15 cellular contexts compared by ENCODE assay signal in genomic region chr6:99422912-99423311, GRCh38. TPM values are rescaled to one million over a fixed set of nuclear protein-coding genes. Genes with fewer than 3 reads are reported as not detected.
DNase-seq lines count a peak whose midpoint lies in the region; ATAC-seq lines count a peak whose summit lies in the region.
"Had no signal": no experiment of that assay in that cellular context is flagged by ENCODE, and none has a peak within 500 bp of the region (broad histone marks: within the 10 kb centered on the region; RNA-seq: fewer than 3 reads in every experiment).

No MANE protein-coding gene starts in this region.

- H3K27me3 Mint-ChIP-seq in stimulated activated naive CD8-positive, alpha-beta T cell treated with anti-CD3 and anti-CD28 coated beads, Interleukin-15, Interleukin-2, amounts not matched to agents 100 ng/mL and 50 ng/mL, for 24 hours = no peaks in the 10 kb centered on the region
- no peaks in the 10 kb centered on the region for H3K27me3 Mint-ChIP-seq in activated T-helper 2 cell treated with anti-CD3 and anti-CD28 coated beads, Interferon-gamma antibody, Interleukin-2, Interleukin-4, amounts not matched to agents 10 μg/mL and 5 μg/mL and 100 μg/mL, durations not matched to agents 14 hours and 24 hours and 36 hours (ENCODE audit: low read depth)
- H3K27me3 Mint-ChIP-seq in naive thymus-derived CD4-positive, alpha-beta T cell = peaks cover 0 to 2% (median 0%) of the 10 kb centered on the region in 5 donors

- intact Hi-C loops in activated T-helper 2 cell treated with anti-CD3 and anti-CD28 coated beads, Interferon-gamma antibody, Interleukin-2, Interleukin-4, amounts not matched to agents 10 μg/mL and 5 μg/mL and 100 μg/mL, durations not matched to agents 14 hours and 24 hours and 36 hours (cut with micrococcal nuclease) = loop anchor here (5.0 kb wide), 1 partner anchor 476 kb away; the partner anchor contains the start of gene FBXL4
- intact Hi-C loops in naive thymus-derived CD4-positive, alpha-beta T cell (cut with micrococcal nuclease) = loop anchor here in 1 of 2 donors (1.0 to 10.0 kb wide), 2 partner anchors 8 to 1462 kb away; partner anchors contain the start of gene ASCC3

- no peak for ATAC-seq in stimulated activated naive CD8-positive, alpha-beta T cell treated with anti-CD3 and anti-CD28 coated beads, Interleukin-15, Interleukin-2, amounts not matched to agents 100 U/mL and 50 U/mL, for 24 hours
- ATAC-seq in naive thymus-derived CD4-positive, alpha-beta T cell = no peak
- ATAC-seq in HG03159 (IDR thresholded peaks at IDR 0.05; ENCODE audit: unreplicated experiment) (no peak), HG03342 (IDR thresholded peaks at IDR 0.05; ENCODE audit: unreplicated experiment) (no peak)

- peaks cover 0 to 4% (median 0%) of the 10 kb centered on the region in 3 experiments for H3K36me3 ChIP-seq in naive thymus-derived CD4-positive, alpha-beta T cell (ENCODE audit: control insufficient read depth in 2 of 3, insufficient read depth in 3 of 3, low read length in 3 of 3)
- H3K36me3 ChIP-seq in MG63 = peaks cover 24% of the 10 kb centered on the region

- CTCF ChIA-PET in naive thymus-derived CD4-positive, alpha-beta T cell (lab: Charles Lee) = interaction anchor here (1.1 kb wide), 1 partner anchor 92 kb away, joined by 5 read pairs; no protein-coding TSS in a partner anchor

- H3K9me3 ChIP-seq in naive thymus-derived CD4-positive, alpha-beta T cell (ENCODE audit: control insufficient read depth in 2 of 3, low read length in 3 of 3) = no peaks in the 10 kb centered on the region
- no peaks in the 10 kb centered on the region for H3K9me3 ChIP-seq in MG63
- H3K9me3 ChIP-seq: neutrophil had no signal

- H3K36me3 Mint-ChIP-seq in stimulated activated naive CD8-positive, alpha-beta T cell treated with anti-CD3 and anti-CD28 coated beads, Interleukin-15, Interleukin-2, amounts not matched to agents 100 ng/mL and 50 ng/mL, for 24 hours (ENCODE audit: low read depth) = peaks cover 43% of the 10 kb centered on the region
- peaks cover 52% of the 10 kb centered on the region for H3K36me3 Mint-ChIP-seq in activated T-helper 2 cell treated with anti-CD3 and anti-CD28 coated beads, Interferon-gamma antibody, Interleukin-2, Interleukin-4, amounts not matched to agents 10 μg/mL and 5 μg/mL and 100 μg/mL, durations not matched to agents 14 hours and 24 hours and 36 hours (ENCODE audit: low read depth)
- peaks cover 4 to 12% (median 9%) of the 10 kb centered on the region in 5 donors for H3K36me3 Mint-ChIP-seq in naive thymus-derived CD4-positive, alpha-beta T cell

- no peak overlapping the region for H3K27ac ChIP-seq in naive thymus-derived CD4-positive, alpha-beta T cell (ENCODE audit: low read depth, low read length)
- H3K27ac ChIP-seq: C4-2B, coronary artery, neutrophil had no signal

- H3K4me3 Mint-ChIP-seq in stimulated activated naive CD8-positive, alpha-beta T cell treated with anti-CD3 and anti-CD28 coated beads, Interleukin-15, Interleukin-2, amounts not matched to agents 100 ng/mL and 50 ng/mL, for 24 hours = peak overlapping the region; percentile 91
- H3K4me3 Mint-ChIP-seq in activated T-helper 2 cell treated with anti-CD3 and anti-CD28 coated beads, Interferon-gamma antibody, Interleukin-2, Interleukin-4, amounts not matched to agents 10 μg/mL and 5 μg/mL and 100 μg/mL, durations not matched to agents 14 hours and 24 hours and 36 hours (ENCODE audit: low read depth) = peak overlapping the region; percentile 98
- H3K4me3 Mint-ChIP-seq in naive thymus-derived CD4-positive, alpha-beta T cell = peak overlapping the region; percentile 57 to 100 (median 96)

- H3K4me1 Mint-ChIP-seq in stimulated activated naive CD8-positive, alpha-beta T cell treated with anti-CD3 and anti-CD28 coated beads, Interleukin-15, Interleukin-2, amounts not matched to agents 100 ng/mL and 50 ng/mL, for 24 hours (ENCODE audit: low read depth) = peaks cover 82% of the 10 kb centered on the region
- peaks cover 51% of the 10 kb centered on the region for H3K4me1 Mint-ChIP-seq in activated T-helper 2 cell treated with anti-CD3 and anti-CD28 coated beads, Interferon-gamma antibody, Interleukin-2, Interleukin-4, amounts not matched to agents 10 μg/mL and 5 μg/mL and 100 μg/mL, durations not matched to agents 14 hours and 24 hours and 36 hours (ENCODE audit: low read depth)
- H3K4me1 Mint-ChIP-seq in naive thymus-derived CD4-positive, alpha-beta T cell = peaks cover 51 to 92% (median 72%) of the 10 kb centered on the region in 7 donors

- no peak overlapping the region for H3K4me3 ChIP-seq in naive thymus-derived CD4-positive, alpha-beta T cell (ENCODE audit: low read length)
- no peak overlapping the region for H3K4me3 ChIP-seq in MG63

- H3K4me1 ChIP-seq in naive thymus-derived CD4-positive, alpha-beta T cell (ENCODE audit: control insufficient read depth in 2 of 2, insufficient read depth in 2 of 2, low read length in 2 of 2) = peaks cover 43 to 51% of the 10 kb centered on the region in 2 donors

- no peak for DNase-seq in stimulated activated naive CD8-positive, alpha-beta T cell treated with anti-CD3 and anti-CD28 coated beads, Interleukin-15, Interleukin-2, amounts not matched to agents 100 U/mL and 50 U/mL, for 24 hours
- no peak for DNase-seq in activated T-helper 2 cell treated with anti-CD3 and anti-CD28 coated beads, Interferon-gamma antibody, Interleukin-2, Interleukin-4, amounts not matched to agents 10 μg/mL and 5 μg/mL and 100 μg/mL, durations not matched to agents 14 hours and 24 hours and 36 hours (ENCODE audit: low spot score)
- no peak for DNase-seq in naive thymus-derived CD4-positive, alpha-beta T cell
- DNase-seq in MG63 = no peak
- no peak for DNase-seq in activated CD4-positive, CD25-positive, alpha-beta regulatory T cell (lab: John Stamatoyannopoulos, UW)
- DNase-seq: activated CD4-positive, CD25-positive, alpha-beta regulatory T cell treated with anti-CD3 and anti-CD28 coated beads, Interleukin-2, amount 50 U/mL, for 72 hours; foreskin fibroblast; NCI-H1105 treated with DMSO at 0.1 percent for 48 hours; NCI-H510A had no signal

- H3K27me3 ChIP-seq in naive thymus-derived CD4-positive, alpha-beta T cell (ENCODE audit: control insufficient read depth in 2 of 2, insufficient read depth in 2 of 2, low read length in 2 of 2) = no peaks in the 10 kb centered on the region
- H3K27me3 ChIP-seq in MG63 = no peaks in the 10 kb centered on the region
- H3K27me3 ChIP-seq: neutrophil had no signal

- no peak overlapping the region for H3K27ac Mint-ChIP-seq in stimulated activated naive CD8-positive, alpha-beta T cell treated with anti-CD3 and anti-CD28 coated beads, Interleukin-15, Interleukin-2, amounts not matched to agents 100 ng/mL and 50 ng/mL, for 24 hours
- H3K27ac Mint-ChIP-seq in activated T-helper 2 cell treated with anti-CD3 and anti-CD28 coated beads, Interferon-gamma antibody, Interleukin-2, Interleukin-4, amounts not matched to agents 10 μg/mL and 5 μg/mL and 100 μg/mL, durations not matched to agents 14 hours and 24 hours and 36 hours = no peak overlapping the region
- peak overlapping the region in 7 of 9 donors; percentile 26 to 100 (median 82) for H3K27ac Mint-ChIP-seq in naive thymus-derived CD4-positive, alpha-beta T cell

- no peaks in the 10 kb centered on the region for H3K9me3 Mint-ChIP-seq in stimulated activated naive CD8-positive, alpha-beta T cell treated with anti-CD3 and anti-CD28 coated beads, Interleukin-15, Interleukin-2, amounts not matched to agents 100 ng/mL and 50 ng/mL, for 24 hours
- H3K9me3 Mint-ChIP-seq in activated T-helper 2 cell treated with anti-CD3 and anti-CD28 coated beads, Interferon-gamma antibody, Interleukin-2, Interleukin-4, amounts not matched to agents 10 μg/mL and 5 μg/mL and 100 μg/mL, durations not matched to agents 14 hours and 24 hours and 36 hours = no peaks in the 10 kb centered on the region
- peaks cover 0 to 7% (median 0%) of the 10 kb centered on the region in 11 donors for H3K9me3 Mint-ChIP-seq in naive thymus-derived CD4-positive, alpha-beta T cell

- POLR2A ChIA-PET in naive thymus-derived CD4-positive, alpha-beta T cell (lab: Charles Lee) = no interaction called here

RNA-seq across cellular contexts. Expression of gene PNISR, which starts 2.2 kb away (rescaled TPM):
- 125 and 129 TPM in 2 replicates for total RNA-seq in activated T-helper 2 cell treated with anti-CD3 and anti-CD28 coated beads, Interferon-gamma antibody, Interleukin-2, Interleukin-4, amounts not matched to agents 10 μg/mL and 5 μg/mL and 100 μg/mL, durations not matched to agents 14 hours and 24 hours and 36 hours
- 100 to 1,000 TPM; 146 to 423 (median 302) TPM for total RNA-seq in naive thymus-derived CD4-positive, alpha-beta T cell
- 100 to 1,000 TPM in 1 of 2 donors, 10 to 100 TPM in 1; 75.2 to 102 TPM for polyA plus RNA-seq in naive thymus-derived CD4-positive, alpha-beta T cell
- total RNA-seq in MG63 (2014; rRNA removed; shearing (Covaris generic); ENCODE audit: low replicate concordance) = 9.4 and 9.5 TPM in 2 replicates

RNA-seq across cellular contexts. Expression of gene COQ3, which starts 28.9 kb away (rescaled TPM):
- total RNA-seq in activated T-helper 2 cell treated with anti-CD3 and anti-CD28 coated beads, Interferon-gamma antibody, Interleukin-2, Interleukin-4, amounts not matched to agents 10 μg/mL and 5 μg/mL and 100 μg/mL, durations not matched to agents 14 hours and 24 hours and 36 hours = 12.9 and 13.7 TPM in 2 replicates
- 1 to 10 TPM; 1.8 to 7.3 (median 4.2) TPM for total RNA-seq in naive thymus-derived CD4-positive, alpha-beta T cell
- 10 to 100 TPM; 10.6 to 11.4 TPM for polyA plus RNA-seq in naive thymus-derived CD4-positive, alpha-beta T cell
- total RNA-seq in MG63 (2014; rRNA removed; shearing (Covaris generic); ENCODE audit: low replicate concordance) = 5.6 and 15.5 TPM in 2 replicates

Comparison
In these comparisons a context has a peak if more than half of its experiments do, and no peak if none do; other contexts are left out.
1. H3K27ac Mint-ChIP-seq: peak in naive thymus-derived CD4-positive, alpha-beta T cell (7 of 9); none in stimulated activated naive CD8-positive, alpha-beta T cell treated with anti-CD3 and anti-CD28 coated beads, Interleukin-15, Interleukin-2, amounts not matched to agents 100 ng/mL and 50 ng/mL, for 24 hours (single experiment) and activated T-helper 2 cell treated with anti-CD3 and anti-CD28 coated beads, Interferon-gamma antibody, Interleukin-2, Interleukin-4, amounts not matched to agents 10 μg/mL and 5 μg/mL and 100 μg/mL, durations not matched to agents 14 hours and 24 hours and 36 hours (single experiment).
2. RNA of gene PNISR, which starts 2.2 kb away (total RNA-seq): 146 to 423 TPM in naive thymus-derived CD4-positive, alpha-beta T cell and 125 to 129 TPM in activated T-helper 2 cell treated with anti-CD3 and anti-CD28 coated beads, Interferon-gamma antibody, Interleukin-2, Interleukin-4, amounts not matched to agents 10 μg/mL and 5 μg/mL and 100 μg/mL, durations not matched to agents 14 hours and 24 hours and 36 hours; 9.4 to 9.5 TPM in MG63; every median in the first group is over 10 times any median in the second.
3. Peak in every context shown above with its lines, with median percentiles within 50 percentile points of each other: H3K4me3 Mint-ChIP-seq.